Comparison of ENCODE assay signal across 2 cellular contexts in genomic region chr12:6346235-6346832, GRCh38.
TF ChIP-seq lines count a peak whose summit lies in the region.

No MANE protein-coding gene starts in this region.

TF ChIP-seq in HEK293T, 16 proteins besides CTCF, POLR2A, EP300 and RAD21 (continued from another document):
- TF ChIP-seq PKNOX1 (IDR thresholded peaks at IDR 0.05) (no peak), SUZ12 (IDR thresholded peaks at IDR 0.05) (no peak)

TF ChIP-seq in SK-N-SH, 30 proteins besides CTCF, POLR2A, EP300 and RAD21 (continued from another document):
- TF ChIP-seq TCF12 (IDR thresholded peaks at IDR 0.05), result no peak
- no peak for TF ChIP-seq RXRA (IDR thresholded peaks at IDR 0.05; ENCODE audit: borderline replicate concordance, low read depth)
